In genomic region chr20:36065427-36065998, GRCh38 we compare ENCODE assay signal across 2 cellular contexts.
TF ChIP-seq lines count a peak whose summit lies in the region.

No MANE protein-coding gene starts in this region.

TF ChIP-seq in GM12878, 131 proteins besides CTCF, POLR2A, EP300 and RAD21 (continued from another document):
- TF ChIP-seq, protein P1, sequence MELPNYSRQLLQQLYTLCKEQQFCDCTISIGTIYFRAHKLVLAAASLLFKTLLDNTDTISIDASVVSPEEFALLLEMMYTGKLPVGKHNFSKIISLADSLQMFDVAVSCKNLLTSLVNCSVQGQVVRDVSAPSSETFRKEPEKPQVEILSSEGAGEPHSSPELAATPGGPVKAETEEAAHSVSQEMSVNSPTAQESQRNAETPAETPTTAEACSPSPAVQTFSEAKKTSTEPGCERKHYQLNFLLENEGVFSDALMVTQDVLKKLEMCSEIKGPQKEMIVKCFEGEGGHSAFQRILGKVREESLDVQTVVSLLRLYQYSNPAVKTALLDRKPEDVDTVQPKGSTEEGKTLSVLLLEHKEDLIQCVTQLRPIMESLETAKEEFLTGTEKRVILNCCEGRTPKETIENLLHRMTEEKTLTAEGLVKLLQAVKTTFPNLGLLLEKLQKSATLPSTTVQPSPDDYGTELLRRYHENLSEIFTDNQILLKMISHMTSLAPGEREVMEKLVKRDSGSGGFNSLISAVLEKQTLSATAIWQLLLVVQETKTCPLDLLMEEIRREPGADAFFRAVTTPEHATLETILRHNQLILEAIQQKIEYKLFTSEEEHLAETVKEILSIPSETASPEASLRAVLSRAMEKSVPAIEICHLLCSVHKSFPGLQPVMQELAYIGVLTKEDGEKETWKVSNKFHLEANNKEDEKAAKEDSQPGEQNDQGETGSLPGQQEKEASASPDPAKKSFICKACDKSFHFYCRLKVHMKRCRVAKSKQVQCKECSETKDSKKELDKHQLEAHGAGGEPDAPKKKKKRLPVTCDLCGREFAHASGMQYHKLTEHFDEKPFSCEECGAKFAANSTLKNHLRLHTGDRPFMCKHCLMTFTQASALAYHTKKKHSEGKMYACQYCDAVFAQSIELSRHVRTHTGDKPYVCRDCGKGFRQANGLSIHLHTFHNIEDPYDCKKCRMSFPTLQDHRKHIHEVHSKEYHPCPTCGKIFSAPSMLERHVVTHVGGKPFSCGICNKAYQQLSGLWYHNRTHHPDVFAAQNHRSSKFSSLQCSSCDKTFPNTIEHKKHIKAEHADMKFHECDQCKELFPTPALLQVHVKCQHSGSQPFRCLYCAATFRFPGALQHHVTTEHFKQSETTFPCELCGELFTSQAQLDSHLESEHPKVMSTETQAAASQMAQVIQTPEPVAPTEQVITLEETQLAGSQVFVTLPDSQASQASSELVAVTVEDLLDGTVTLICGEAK (IDR thresholded peaks at IDR 0.05; ENCODE audit: borderline replicate concordance), result no peak
- TF ChIP-seq ATF2 (IDR thresholded peaks at IDR 0.05; ENCODE audit: low read length), result no peak
TF ChIP-seq in GM12878: peak in this region for 0.

TF ChIP-seq in liver, 16 proteins besides CTCF, POLR2A, EP300 and RAD21 (continued from another document):
- TF ChIP-seq, protein P2, sequence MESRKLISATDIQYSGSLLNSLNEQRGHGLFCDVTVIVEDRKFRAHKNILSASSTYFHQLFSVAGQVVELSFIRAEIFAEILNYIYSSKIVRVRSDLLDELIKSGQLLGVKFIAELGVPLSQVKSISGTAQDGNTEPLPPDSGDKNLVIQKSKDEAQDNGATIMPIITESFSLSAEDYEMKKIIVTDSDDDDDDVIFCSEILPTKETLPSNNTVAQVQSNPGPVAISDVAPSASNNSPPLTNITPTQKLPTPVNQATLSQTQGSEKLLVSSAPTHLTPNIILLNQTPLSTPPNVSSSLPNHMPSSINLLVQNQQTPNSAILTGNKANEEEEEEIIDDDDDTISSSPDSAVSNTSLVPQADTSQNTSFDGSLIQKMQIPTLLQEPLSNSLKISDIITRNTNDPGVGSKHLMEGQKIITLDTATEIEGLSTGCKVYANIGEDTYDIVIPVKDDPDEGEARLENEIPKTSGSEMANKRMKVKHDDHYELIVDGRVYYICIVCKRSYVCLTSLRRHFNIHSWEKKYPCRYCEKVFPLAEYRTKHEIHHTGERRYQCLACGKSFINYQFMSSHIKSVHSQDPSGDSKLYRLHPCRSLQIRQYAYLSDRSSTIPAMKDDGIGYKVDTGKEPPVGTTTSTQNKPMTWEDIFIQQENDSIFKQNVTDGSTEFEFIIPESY (IDR thresholded peaks at IDR 0.05), result no peak
- TF ChIP-seq ATF3 (IDR thresholded peaks at IDR 0.05), result no peak
TF ChIP-seq in liver: peak in this region for 0.
